Comparison of ENCODE assay signal across 8 cellular contexts in the genomic region with DNA sequence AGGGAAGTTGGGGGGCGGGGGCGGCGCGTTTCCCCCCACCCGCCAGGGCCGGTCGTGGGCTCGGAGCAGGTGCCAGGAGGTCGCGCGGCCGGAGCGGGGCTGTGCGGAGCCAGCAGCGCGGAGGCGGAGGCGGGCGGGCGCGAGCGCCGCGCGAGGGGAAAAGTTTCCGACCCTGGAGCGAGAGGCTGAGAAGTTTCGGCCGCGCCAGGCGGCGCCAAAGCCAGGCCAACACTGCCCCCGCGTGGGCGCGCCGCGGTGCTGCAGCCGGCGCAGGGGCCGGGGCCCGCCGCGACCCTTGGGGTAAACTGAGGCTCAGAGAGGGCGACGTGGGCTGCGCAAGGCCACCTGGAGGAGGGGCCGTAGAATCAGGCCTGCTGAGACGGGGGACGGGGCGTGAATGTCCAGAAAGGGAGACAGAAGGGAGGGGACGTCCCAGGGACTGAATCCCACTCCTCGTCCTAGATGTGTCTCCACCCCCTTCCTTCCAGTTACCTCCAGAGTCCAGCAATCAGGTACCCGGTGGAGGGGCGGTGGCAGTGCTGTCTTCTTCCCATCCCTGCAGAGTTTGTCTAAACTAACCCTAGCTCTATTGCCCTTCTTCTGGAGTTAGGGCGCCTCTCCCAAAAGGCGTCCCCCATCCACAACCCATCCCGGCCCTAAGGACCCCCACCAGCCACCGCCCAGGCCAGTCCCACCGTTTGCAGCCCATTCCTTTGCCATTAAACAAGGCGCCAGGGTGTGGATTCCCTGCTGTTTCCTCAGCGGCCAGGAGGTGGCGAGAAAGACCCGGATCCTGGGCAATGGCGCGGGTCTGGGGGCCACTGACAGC. TPM values are rescaled to one million over a fixed set of nuclear protein-coding genes. Genes with fewer than 3 reads are reported as not detected.
DNase-seq lines count a peak whose midpoint lies in the region; ATAC-seq and TF ChIP-seq lines count a peak whose summit lies in the region.

No MANE protein-coding gene starts in this region.

- H3K4me2 ChIP-seq in HCT116 (ENCODE audit: low read length), result peak overlapping the region; percentile 92

- no peaks in the 10 kb centered on the region for H3K27me3 Mint-ChIP-seq in Calu3 (ENCODE audit: unreplicated experiment)
- no peaks in the 10 kb centered on the region for H3K27me3 Mint-ChIP-seq in activated CD4-positive, alpha-beta memory T cell treated with anti-CD3 and anti-CD28 coated beads, Interleukin-2, amount 10 ng/mL, durations not matched to agents 7 days and 5 days

- no peaks in the 10 kb centered on the region for H3K9me3 Mint-ChIP-seq in Calu3 (ENCODE audit: low read depth, unreplicated experiment)
- no peaks in the 10 kb centered on the region for H3K9me3 Mint-ChIP-seq in activated CD4-positive, alpha-beta memory T cell treated with anti-CD3 and anti-CD28 coated beads, Interleukin-2, amount 10 ng/mL, durations not matched to agents 7 days and 5 days

- H3K9ac ChIP-seq in HCT116 (ENCODE audit: low read length), result peak overlapping the region; percentile 83

- no peaks in the 10 kb centered on the region for H4K20me1 ChIP-seq in HCT116 (ENCODE audit: insufficient read depth)

- DNase-seq in Calu3, result peak; percentile 75
- DNase-seq in HCT116 (ENCODE audit: low read depth, low spot score), result no peak
- DNase-seq in NCI-H510A treated with DMSO at 0.1 percent for 48 hours (lab: John Stamatoyannopoulos, UW), result peak; percentile 65
- DNase-seq in activated CD4-positive, alpha-beta memory T cell treated with anti-CD3 and anti-CD28 coated beads, Interleukin-2, amount 10 ng/mL, durations not matched to agents 7 days and 5 days, result peak; percentile 74
- DNase-seq in dorsolateral prefrontal cortex, result peak in 9 of 10 donors; percentile 64 to 81 (median 76)
- DNase-seq in lower lobe of right lung, result peak; percentile 82
- DNase-seq in stimulated activated CD4-positive, alpha-beta T cell treated with anti-CD3 and anti-CD28 coated beads, TNF-alpha, amount 100 ng/mL, for 24 hours (ENCODE audit: low read depth in 3 of 3), result peak; percentile 43 to 70 (median 45)
- DNase-seq in cortex of kidney (lab: John Stamatoyannopoulos, UW), result no peak

- POLR2A ChIA-PET in HCT116 (lab: Charles Lee), result interaction anchor here (1.2 to 1.4 kb wide), 2 partner anchors 115 to 471 kb away, joined by 3 read pairs; no protein-coding TSS in a partner anchor
- POLR2A ChIA-PET in activated CD4-positive, alpha-beta memory T cell treated with anti-CD3 and anti-CD28 coated beads, Interleukin-2, amount 10 ng/mL, durations not matched to agents 7 days and 5 days (lab: Charles Lee), result interaction anchor here (1.0 to 1.1 kb wide), 2 partner anchors 14 to 472 kb away, joined by 4 to 5 read pairs; no protein-coding TSS in a partner anchor

- no peaks in the 10 kb centered on the region for H3K9me2 ChIP-seq in HCT116 (ENCODE audit: insufficient read depth)

- peaks cover 63 to 87% of the 10 kb centered on the region in 2 experiments for H3K4me1 ChIP-seq in HCT116 (ENCODE audit: control insufficient read depth in 1 of 2, insufficient read depth in 2 of 2, low read length in 2 of 2)
- peaks cover 35% of the 10 kb centered on the region for H3K4me1 ChIP-seq in lower lobe of right lung

- H3K4me1 Mint-ChIP-seq in Calu3 (ENCODE audit: low read depth, unreplicated experiment), result peaks cover 21% of the 10 kb centered on the region
- H3K4me1 Mint-ChIP-seq in activated CD4-positive, alpha-beta memory T cell treated with anti-CD3 and anti-CD28 coated beads, Interleukin-2, amount 10 ng/mL, durations not matched to agents 7 days and 5 days, result peaks cover 42% of the 10 kb centered on the region

- H3K36me3 Mint-ChIP-seq in Calu3 (ENCODE audit: insufficient read depth, unreplicated experiment), result peaks cover 52% of the 10 kb centered on the region
- no peaks in the 10 kb centered on the region for H3K36me3 Mint-ChIP-seq in activated CD4-positive, alpha-beta memory T cell treated with anti-CD3 and anti-CD28 coated beads, Interleukin-2, amount 10 ng/mL, durations not matched to agents 7 days and 5 days (ENCODE audit: low read depth)

- H2AFZ ChIP-seq in HCT116 (ENCODE audit: low read depth, low read length, poor library complexity, severe bottlenecking), result no peak overlapping the region

- RAD21 ChIA-PET in HCT116 (lab: Charles Lee; ENCODE audit: low non-redundant PET in 1 of 2, low total read pairs in 2 of 2, uncharacterized antibody in 2 of 2, unreplicated experiment in 2 of 2), result interaction anchor here in 1 of 2 experiments (0.9 kb wide), 1 partner anchor 479 kb away, joined by 4 read pairs; no protein-coding TSS in a partner anchor

- H3K4me3 ChIP-seq in HCT116 (replicated peaks in 1 of 2; ENCODE audit: low read depth in 1 of 2, low read length in 2 of 2), result peak overlapping the region; percentile 51 to 64
- H3K4me3 ChIP-seq in dorsolateral prefrontal cortex, result peak overlapping the region; percentile 40 to 70 (median 60)
- peak overlapping the region; percentile 62 for H3K4me3 ChIP-seq in lower lobe of right lung

- CTCF ChIA-PET in Calu3 (lab: Charles Lee), result interaction anchor here (0.8 to 1.2 kb wide), 3 partner anchors 436 to 479 kb away, joined by 3 to 5 read pairs (median 3); no protein-coding TSS in a partner anchor
- CTCF ChIA-PET in HCT116 (lab: Charles Lee), result interaction anchor here (0.7 to 2.4 kb wide), 6 partner anchors 15 to 479 kb away, joined by 3 to 16 read pairs (median 4); a partner anchor contains a TSS
- CTCF ChIA-PET in activated CD4-positive, alpha-beta memory T cell treated with anti-CD3 and anti-CD28 coated beads, Interleukin-2, amount 10 ng/mL, durations not matched to agents 7 days and 5 days (lab: Charles Lee), result interaction anchor here (0.6 to 2.7 kb wide), 12 partner anchors 9 to 485 kb away, joined by 3 to 31 read pairs (median 4); a partner anchor contains a TSS

- peak; percentile 43 for ATAC-seq in HCT116
- ATAC-seq in lower lobe of right lung, result peak; percentile 76 to 79

- no peak for TF ChIP-seq RAD21 in HCT116 (IDR thresholded peaks at IDR 0.05; ENCODE audit: low read depth)

- H3K27ac Mint-ChIP-seq in Calu3 (ENCODE audit: unreplicated experiment), result no peak overlapping the region
- H3K27ac Mint-ChIP-seq in activated CD4-positive, alpha-beta memory T cell treated with anti-CD3 and anti-CD28 coated beads, Interleukin-2, amount 10 ng/mL, durations not matched to agents 7 days and 5 days, result peak overlapping the region; percentile 40

- intact Hi-C loops in Calu3 (cut with micrococcal nuclease; ENCODE audit: unreplicated experiment), result loop anchor here (10.0 kb wide), 2 partner anchors 226 to 436 kb away; a partner anchor contains a TSS
- intact Hi-C loops in HCT116 (cut with micrococcal nuclease), result loop anchor here (1.0 to 5.0 kb wide), 4 partner anchors 122 to 471 kb away; no protein-coding TSS in a partner anchor
- intact Hi-C loops in dorsolateral prefrontal cortex (cut with DNase I), result loop anchor here (1.0 to 5.0 kb wide), 7 partner anchors 113 to 472 kb away; no protein-coding TSS in a partner anchor
- intact Hi-C loops in lower lobe of right lung (cut with DNase I), result loop anchor here (10.0 kb wide), 1 partner anchor 476 kb away; no protein-coding TSS in a partner anchor

- H3K27me3 ChIP-seq in HCT116 (ENCODE audit: insufficient read depth, low read length) (no peaks in the 10 kb centered on the region), dorsolateral prefrontal cortex (no peaks in the 10 kb centered on the region), lower lobe of right lung (ENCODE audit: low read depth) (peaks cover 8% of the 10 kb centered on the region)

- BruUV-seq in Calu3 (replicated peaks; lab: Mats Ljungman, UMichigan), result no TSS peak
- BruUV-seq in HCT116 (replicated peaks; lab: Mats Ljungman, UMichigan), result no TSS peak

- peak overlapping the region; percentile 79 for H3K4me3 Mint-ChIP-seq in Calu3 (ENCODE audit: low read depth, unreplicated experiment)
- H3K4me3 Mint-ChIP-seq in activated CD4-positive, alpha-beta memory T cell treated with anti-CD3 and anti-CD28 coated beads, Interleukin-2, amount 10 ng/mL, durations not matched to agents 7 days and 5 days, result peak overlapping the region; percentile 64

- H3K79me2 ChIP-seq in HCT116 (ENCODE audit: insufficient read depth, low read length), result no peaks in the 10 kb centered on the region; the same call in 1 of the 2 replicates

- peak overlapping the region; percentile 96 for H3K27ac ChIP-seq in HCT116 (ENCODE audit: low read depth, low read length)
- H3K27ac ChIP-seq in dorsolateral prefrontal cortex, result peak overlapping the region; percentile 5 to 97 (median 92)
- H3K27ac ChIP-seq in lower lobe of right lung, result peak overlapping the region; percentile 82

- no peak for TF ChIP-seq POLR2A in HCT116 (IDR thresholded peaks at IDR 0.05; ENCODE audit: borderline replicate concordance, extremely low read depth, insufficient read depth, insufficient read length)

- H3K36me3 ChIP-seq in HCT116 (ENCODE audit: control insufficient read depth in 1 of 2, insufficient read depth in 2 of 2, low read length in 2 of 2) (no peaks in the 10 kb centered on the region), lower lobe of right lung (no peaks in the 10 kb centered on the region)

- TF ChIP-seq CTCF in Calu3 (IDR thresholded peaks at IDR 0.05; ENCODE audit: unreplicated experiment) (peak; percentile 90), HCT116 (IDR thresholded peaks at IDR 0.05 in 2 of 3, conservative IDR thresholded peaks at IDR 0.05 in 1 of 3; ENCODE audit: borderline replicate concordance in 1 of 3, insufficient read depth in 1 of 3, low read depth in 2 of 3, low read length in 2 of 3) (peak in 2 of 3 experiments; percentile 79 to 85; a peak in 4 of 6 replicates), dorsolateral prefrontal cortex (IDR thresholded peaks at IDR 0.05 in 54 of 56, conservative IDR thresholded peaks at IDR 0.05 in 2 of 56; ENCODE audit: low read depth in 1 of 56, partially characterized antibody in 56 of 56) (peak; percentile 59 to 99 (median 86)), lower lobe of right lung (IDR thresholded peaks at IDR 0.05) (peak; percentile 91)

- H3K9me3 ChIP-seq in HCT116 (ENCODE audit: control insufficient read depth in 1 of 2, insufficient read depth in 1 of 2, low read depth in 1 of 2, low read length in 2 of 2), result no peaks in the 10 kb centered on the region
- no peaks in the 10 kb centered on the region for H3K9me3 ChIP-seq in lower lobe of right lung

RNA-seq across cellular contexts. Expression of a gene that starts 10.2 kb away (rescaled TPM):
- total RNA-seq in Calu3 (2022) (not detected in 2 replicates), HCT116 (2021; ENCODE audit: unreplicated experiment) (not detected), dorsolateral prefrontal cortex (1 to 10 TPM in 55 of 120 experiments, under 1 TPM in 47, not detected in 18; 0.18 to 3.1 (median 1.0) TPM), lower lobe of right lung (not detected)
- polyA plus RNA-seq in HCT116 (2012), result not detected in 2 replicates
- total RNA-seq in activated CD4-positive, alpha-beta memory T cell treated with anti-CD3 and anti-CD28 coated beads, Interleukin-2, amount 10 ng/mL, durations not matched to agents 7 days and 5 days, result not detected

RNA-seq across cellular contexts. Expression of a gene that starts 15.3 kb away (rescaled TPM):
- total RNA-seq in Calu3 (2022) (34.7 and 36.1 TPM in 2 replicates), HCT116 (2021; ENCODE audit: unreplicated experiment) (84.8 TPM), dorsolateral prefrontal cortex (10 to 100 TPM; 22.2 to 45.4 (median 32.9) TPM), lower lobe of right lung (25.1 TPM)
- polyA plus RNA-seq in HCT116 (2012), result 82.9 and 91.6 TPM in 2 replicates
- total RNA-seq in activated CD4-positive, alpha-beta memory T cell treated with anti-CD3 and anti-CD28 coated beads, Interleukin-2, amount 10 ng/mL, durations not matched to agents 7 days and 5 days, result 10 to 100 TPM; 34.2 to 38.7 TPM

RNA-seq across cellular contexts. Expression of a gene that starts 31.3 kb away (rescaled TPM):
- total RNA-seq in Calu3 (2022), result 15.5 and 18.4 TPM in 2 replicates
- total RNA-seq in HCT116 (2021; ENCODE audit: unreplicated experiment), result 21.6 TPM
- polyA plus RNA-seq in HCT116 (2012), result 18.3 and 20.7 TPM in 2 replicates
- 10 to 100 TPM; 22.5 to 23.4 TPM for total RNA-seq in activated CD4-positive, alpha-beta memory T cell treated with anti-CD3 and anti-CD28 coated beads, Interleukin-2, amount 10 ng/mL, durations not matched to agents 7 days and 5 days
- 10 to 100 TPM; 20.5 to 43.2 (median 32.5) TPM for total RNA-seq in dorsolateral prefrontal cortex
- total RNA-seq in lower lobe of right lung, result 14.6 TPM

RNA-seq across cellular contexts. Expression of a gene that starts 54.8 kb away (rescaled TPM):
- total RNA-seq in Calu3 (2022) (not detected in 2 replicates), HCT116 (2021; ENCODE audit: unreplicated experiment) (25.5 TPM), dorsolateral prefrontal cortex (1 to 10 TPM in 4 of 120 experiments, under 1 TPM in 37, not detected in 79; 0.33 to 1.6 (median 0.47) TPM), lower lobe of right lung (2.5 TPM)
- polyA plus RNA-seq in HCT116 (2012), result 12.7 and 17.1 TPM in 2 replicates
- total RNA-seq in activated CD4-positive, alpha-beta memory T cell treated with anti-CD3 and anti-CD28 coated beads, Interleukin-2, amount 10 ng/mL, durations not matched to agents 7 days and 5 days, result not detected

Comparison
In these comparisons a context has a peak if more than half of its experiments do, and no peak if none do; other contexts are left out.
1. DNase-seq: peak in Calu3 (single experiment), NCI-H510A treated with DMSO at 0.1 percent for 48 hours (single experiment), activated CD4-positive, alpha-beta memory T cell treated with anti-CD3 and anti-CD28 coated beads, Interleukin-2, amount 10 ng/mL, durations not matched to agents 7 days and 5 days (single experiment), dorsolateral prefrontal cortex (9 of 10), lower lobe of right lung (single experiment) and stimulated activated CD4-positive, alpha-beta T cell treated with anti-CD3 and anti-CD28 coated beads, TNF-alpha, amount 100 ng/mL, for 24 hours (3 of 3); none in HCT116 (single experiment) and cortex of kidney (single experiment).
2. Peak in every context shown above with its lines, with median percentiles within 50 percentile points of each other: CTCF ChIP-seq, H3K27ac ChIP-seq and H3K4me3 ChIP-seq.